ENCODE assay signal across 27 cellular contexts in genomic region chr10:51321300-51321699, GRCh38.
"Had no signal": no experiment of that assay in that cellular context is flagged by ENCODE, and none has a peak within 500 bp of the region (broad histone marks: within the 10 kb centered on the region; RNA-seq: fewer than 3 reads in every experiment).

No MANE protein-coding gene starts in this region.

- H3K27me3 ChIP-seq: neutrophil, pancreas, right lobe of liver, sigmoid colon, stomach, thyroid gland, tibial nerve, upper lobe of right lung, uterus had no signal

- DNase-seq: naive thymus-derived CD8-positive, alpha-beta T cell; nephron progenitor cell; nucleus accumbens; pancreas; retina; right cardiac atrium; right lobe of liver; sigmoid colon; small intestine; stimulated activated CD4-positive, alpha-beta T cell treated with anti-CD3 and anti-CD28 coated beads, Interleukin-15, amount 100 ng/mL, for 24 hours; stimulated activated CD4-positive, alpha-beta T cell treated with anti-CD3 and anti-CD28 coated beads, Interleukin-2, amount 100 ng/mL, for 24 hours; stimulated activated CD4-positive, alpha-beta T cell treated with anti-CD3 and anti-CD28 coated beads, Interleukin-2, amount 100 ng/mL, for 48 hours; stimulated activated CD4-positive, alpha-beta T cell treated with anti-CD3 and anti-CD28 coated beads, Interleukin-4, amount 100 ng/mL, for 24 hours; stimulated activated naive B cell treated with anti-CD40 and anti-IgM and Interleukin-4, amounts not matched to agents 10 μg/mL and 1 μg/mL and 100 μg/mL, for 72 hours; stimulated activated naive CD4-positive, alpha-beta T cell treated with Interleukin-2 at 50 U/mL for 16 hours; stomach; thyroid gland; upper lobe of right lung; uterus had no signal

- H3K4me3 Mint-ChIP-seq: naive thymus-derived CD8-positive, alpha-beta T cell; natural killer cell treated with Interleukin-12 subunit alpha and Interleukin-12 subunit beta and Interleukin-15 and Interleukin-18, amount 100 ng/mL, for 72 hours; nephron progenitor cell; neural crest cell; stimulated activated effector memory CD8-positive, alpha-beta T cell treated with anti-CD3 and anti-CD28 coated beads, Interleukin-12 subunit alpha, Interleukin-12 subunit beta, amount 100 ng/mL, for 72 hours; stimulated activated naive B cell treated with anti-CD40 and anti-IgM and Interleukin-4, amounts not matched to agents 10 μg/mL and 1 μg/mL and 100 μg/mL, for 72 hours; stimulated activated naive CD8-positive, alpha-beta T cell treated with anti-CD3 and anti-CD28 coated beads, Interleukin-15, Interleukin-2, amounts not matched to agents 100 ng/mL and 50 ng/mL, for 24 hours had no signal

- H3K4me3 ChIP-seq: pancreas, prostate gland, right lobe of liver, sigmoid colon, stomach, thoracic aorta, thyroid gland, tibial nerve, upper lobe of right lung, uterus had no signal

- H3K4me1 Mint-ChIP-seq: naive thymus-derived CD8-positive, alpha-beta T cell; nephron progenitor cell; neural crest cell; stimulated activated effector memory CD8-positive, alpha-beta T cell treated with anti-CD3 and anti-CD28 coated beads, Interleukin-12 subunit alpha, Interleukin-12 subunit beta, amount 100 ng/mL, for 72 hours; stimulated activated naive B cell treated with anti-CD40 and anti-IgM and Interleukin-4, amounts not matched to agents 10 μg/mL and 1 μg/mL and 100 μg/mL, for 72 hours had no signal

- H3K36me3 ChIP-seq: neutrophil, pancreas, prostate gland, right lobe of liver, sigmoid colon, stomach, thoracic aorta, thyroid gland, tibial nerve, upper lobe of right lung, uterus had no signal

- H3K9me3 ChIP-seq: neutrophil, pancreas, prostate gland, right lobe of liver, sigmoid colon, stomach, thoracic aorta, thyroid gland, tibial nerve, upper lobe of right lung, uterus had no signal

- H3K4me1 ChIP-seq: pancreas, prostate gland, right lobe of liver, stomach, thyroid gland, upper lobe of right lung had no signal

- H3K27me3 Mint-ChIP-seq: naive thymus-derived CD8-positive, alpha-beta T cell; natural killer cell treated with Interleukin-12 subunit alpha and Interleukin-12 subunit beta and Interleukin-15 and Interleukin-18, amount 100 ng/mL, for 72 hours; stimulated activated naive B cell treated with anti-CD40 and anti-IgM and Interleukin-4, amounts not matched to agents 10 μg/mL and 1 μg/mL and 100 μg/mL, for 72 hours; stimulated activated naive CD8-positive, alpha-beta T cell treated with anti-CD3 and anti-CD28 coated beads, Interleukin-15, Interleukin-2, amounts not matched to agents 100 ng/mL and 50 ng/mL, for 24 hours had no signal

- H3K27ac ChIP-seq: neutrophil, pancreas, prostate gland, right lobe of liver, sigmoid colon, stomach, thoracic aorta, thyroid gland, tibial nerve, upper lobe of right lung had no signal

- ATAC-seq: naive thymus-derived CD8-positive, alpha-beta T cell; natural killer cell treated with Interleukin-12 subunit alpha and Interleukin-12 subunit beta and Interleukin-15 and Interleukin-18, amount 100 ng/mL, for 72 hours; pancreas; right cardiac atrium; right lobe of liver; stimulated activated effector memory CD8-positive, alpha-beta T cell treated with anti-CD3 and anti-CD28 coated beads, Interleukin-12 subunit alpha, Interleukin-12 subunit beta, amount 100 ng/mL, for 72 hours; stimulated activated naive B cell treated with anti-CD40 and anti-IgM and Interleukin-4, amounts not matched to agents 10 μg/mL and 1 μg/mL and 100 μg/mL, for 72 hours; upper lobe of right lung had no signal

- H3K36me3 Mint-ChIP-seq: naive thymus-derived CD8-positive, alpha-beta T cell; natural killer cell treated with Interleukin-12 subunit alpha and Interleukin-12 subunit beta and Interleukin-15 and Interleukin-18, amount 100 ng/mL, for 72 hours; stimulated activated effector memory CD8-positive, alpha-beta T cell treated with anti-CD3 and anti-CD28 coated beads, Interleukin-12 subunit alpha, Interleukin-12 subunit beta, amount 100 ng/mL, for 72 hours; stimulated activated naive B cell treated with anti-CD40 and anti-IgM and Interleukin-4, amounts not matched to agents 10 μg/mL and 1 μg/mL and 100 μg/mL, for 72 hours had no signal

- H3K27ac Mint-ChIP-seq: naive thymus-derived CD8-positive, alpha-beta T cell; natural killer cell treated with Interleukin-12 subunit alpha and Interleukin-12 subunit beta and Interleukin-15 and Interleukin-18, amount 100 ng/mL, for 72 hours; nephron progenitor cell; stimulated activated effector memory CD8-positive, alpha-beta T cell treated with anti-CD3 and anti-CD28 coated beads, Interleukin-12 subunit alpha, Interleukin-12 subunit beta, amount 100 ng/mL, for 72 hours; stimulated activated naive B cell treated with anti-CD40 and anti-IgM and Interleukin-4, amounts not matched to agents 10 μg/mL and 1 μg/mL and 100 μg/mL, for 72 hours; stimulated activated naive CD8-positive, alpha-beta T cell treated with anti-CD3 and anti-CD28 coated beads, Interleukin-15, Interleukin-2, amounts not matched to agents 100 ng/mL and 50 ng/mL, for 24 hours had no signal

- H3K9me3 Mint-ChIP-seq: natural killer cell treated with Interleukin-12 subunit alpha and Interleukin-12 subunit beta and Interleukin-15 and Interleukin-18, amount 100 ng/mL, for 72 hours; stimulated activated effector memory CD8-positive, alpha-beta T cell treated with anti-CD3 and anti-CD28 coated beads, Interleukin-12 subunit alpha, Interleukin-12 subunit beta, amount 100 ng/mL, for 72 hours; stimulated activated naive CD8-positive, alpha-beta T cell treated with anti-CD3 and anti-CD28 coated beads, Interleukin-15, Interleukin-2, amounts not matched to agents 100 ng/mL and 50 ng/mL, for 24 hours had no signal
